1 cellular context compared by ENCODE assay signal in the genomic region with DNA sequence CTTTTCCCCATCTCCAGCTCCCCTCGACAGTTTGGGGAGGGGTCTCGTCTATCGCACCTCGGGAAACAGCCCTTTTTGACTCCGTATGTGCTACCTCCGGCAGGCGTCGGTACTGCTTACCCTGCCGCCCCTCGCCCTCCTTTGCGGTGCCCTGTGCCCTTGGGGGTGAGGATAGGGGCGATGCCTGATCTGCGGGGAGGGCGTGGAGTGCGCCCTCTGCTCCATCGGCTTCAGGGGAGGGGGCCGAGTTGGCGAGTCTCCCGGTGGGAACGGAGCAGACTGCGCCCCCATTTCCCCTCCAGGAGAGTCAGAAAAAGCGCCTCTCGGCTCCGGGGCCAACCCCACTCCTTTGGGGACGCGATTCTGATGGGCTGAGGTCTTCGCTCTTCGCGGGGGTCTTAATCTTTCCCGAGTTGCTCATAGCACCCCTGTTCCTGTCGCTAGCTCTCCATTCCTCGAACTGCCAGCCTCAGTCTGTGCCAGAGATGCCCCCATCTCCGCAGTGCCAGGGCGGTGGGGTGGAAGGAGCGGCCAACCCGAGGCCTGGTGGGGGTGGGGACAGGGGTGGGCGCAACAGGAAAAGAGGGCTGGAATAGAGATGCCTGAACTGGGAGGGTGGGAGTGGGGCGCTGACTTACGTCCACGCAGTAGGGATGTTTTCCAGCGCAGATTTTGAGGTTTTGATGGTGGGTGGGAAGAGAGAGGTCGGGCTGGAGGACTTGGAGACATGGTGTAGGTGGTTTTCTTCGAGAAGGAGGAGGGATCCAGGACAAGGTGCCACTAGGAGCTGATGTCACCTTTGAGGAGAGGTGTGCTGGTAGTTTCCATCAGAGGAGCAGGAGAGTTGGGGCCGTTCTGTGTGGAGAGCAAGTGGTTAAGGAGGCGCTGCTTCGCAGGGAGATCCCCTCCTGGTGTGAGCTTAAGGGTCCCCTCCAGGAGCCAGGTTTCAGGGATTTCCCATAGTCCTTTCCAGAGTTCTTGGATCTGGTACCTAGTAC.
TF ChIP-seq lines count a peak whose summit lies in the region.

No MANE protein-coding gene starts in this region.

TF ChIP-seq in endothelial cell of umbilical vein, 7 proteins besides CTCF, POLR2A, EP300 and RAD21:
- TF ChIP-seq MYC (IDR thresholded peaks at IDR 0.05; ENCODE audit: low read depth, low read length): no peak
- TF ChIP-seq EZH2 (IDR thresholded peaks at IDR 0.05; ENCODE audit: borderline replicate concordance, low read depth, low read length, severe bottlenecking): peak; percentile 68
- no peak for TF ChIP-seq JUN (IDR thresholded peaks at IDR 0.05; ENCODE audit: borderline replicate concordance, insufficient read depth, insufficient read length, low read depth)
- TF ChIP-seq, protein P1, sequence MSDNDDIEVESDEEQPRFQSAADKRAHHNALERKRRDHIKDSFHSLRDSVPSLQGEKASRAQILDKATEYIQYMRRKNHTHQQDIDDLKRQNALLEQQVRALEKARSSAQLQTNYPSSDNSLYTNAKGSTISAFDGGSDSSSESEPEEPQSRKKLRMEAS (IDR thresholded peaks at IDR 0.05; ENCODE audit: insufficient read depth, insufficient read length): no peak
- TF ChIP-seq FOS (IDR thresholded peaks at IDR 0.05; ENCODE audit: borderline replicate concordance, insufficient read depth, low read length): no peak
